In genomic region chr15:60374628-60375081, GRCh38 we compare ENCODE assay signal across 8 cellular contexts. TPM values are rescaled to one million over a fixed set of nuclear protein-coding genes. Genes with fewer than 3 reads are reported as not detected.
DNase-seq lines count a peak whose midpoint lies in the region; ATAC-seq and TF ChIP-seq lines count a peak whose summit lies in the region.

No MANE protein-coding gene starts in this region.

- H3K4me1 ChIP-seq in A673 (ENCODE audit: insufficient read depth, low read length, poor library complexity, severe bottlenecking), result peaks cover 81% of the 10 kb centered on the region
- H3K4me1 ChIP-seq in IMR-90 (ENCODE audit: control insufficient read depth, insufficient read depth, low read length), result peaks cover 45% of the 10 kb centered on the region
- peaks cover 98% of the 10 kb centered on the region for H3K4me1 ChIP-seq in left ventricle myocardium inferior

- H3K36me3 ChIP-seq in A673 (ENCODE audit: insufficient read depth, low read length, poor library complexity, severe bottlenecking), result peaks cover 46% of the 10 kb centered on the region
- peaks cover 44% of the 10 kb centered on the region for H3K36me3 ChIP-seq in IMR-90 (ENCODE audit: control insufficient read depth, insufficient read depth, low read length)
- peaks cover 39% of the 10 kb centered on the region for H3K36me3 ChIP-seq in left ventricle myocardium inferior

- H3K18ac ChIP-seq in IMR-90 (ENCODE audit: low read depth, low read length), result peak overlapping the region; percentile 66; the same call in 1 of the 2 replicates

- no peak overlapping the region for H2AK5ac ChIP-seq in IMR-90 (ENCODE audit: low read depth, low read length)

- peak overlapping the region; percentile 72 for H2BK120ac ChIP-seq in IMR-90 (ENCODE audit: low read depth, low read length)

- H4K8ac ChIP-seq in IMR-90 (ENCODE audit: low read depth in 2 of 2, low read length in 2 of 2), result peak overlapping the region; percentile 3 to 50; a peak in 2 of 4 replicates

- H2BK15ac ChIP-seq in IMR-90 (ENCODE audit: low read depth, low read length), result peak overlapping the region; percentile 31; the same call in 2 of the 3 replicates

- peaks cover 70% of the 10 kb centered on the region for H4K20me1 ChIP-seq in IMR-90 (ENCODE audit: insufficient read depth, low read length)

- peak overlapping the region; percentile 44; the same call in 1 of the 2 replicates for H3K23ac ChIP-seq in IMR-90 (ENCODE audit: low read depth, low read length)

- peak overlapping the region; percentile 44 for H3K4ac ChIP-seq in IMR-90 (ENCODE audit: low read depth, low read length)

- DNase-seq in A673 (ENCODE audit: low spot score), result peak; percentile 90
- DNase-seq in IMR-90, result peak; percentile 99
- peak; percentile 96 to 98 for DNase-seq in SW 1271 (lab: John Stamatoyannopoulos, UW)
- DNase-seq in left ventricle myocardium inferior, result no peak

- H2BK5ac ChIP-seq in IMR-90 (ENCODE audit: low read depth, low read length, poor library complexity, severe bottlenecking), result peak overlapping the region; percentile 98

- TF ChIP-seq POLR2A in IMR-90 (IDR thresholded peaks at IDR 0.05; ENCODE audit: low read depth, low read length), result peak; percentile 84; the same call in 1 of the 2 replicates

- peak overlapping the region; percentile 50 for H2BK20ac ChIP-seq in IMR-90 (ENCODE audit: low read depth, low read length)

- CTCF ChIA-PET in A673 (lab: Charles Lee) (no interaction called here), IMR-90 (lab: Yijun Ruan, JAX) (interaction anchor here (0.6 kb wide), 1 partner anchor 424 kb away, joined by 3 read pairs; no protein-coding TSS in a partner anchor)

- no peaks in the 10 kb centered on the region for H3K27me3 ChIP-seq in A673 (replicated peaks; ENCODE audit: insufficient read depth, low read depth, low read length, poor library complexity)
- H3K27me3 ChIP-seq in IMR-90 (ENCODE audit: control insufficient read depth, insufficient read depth, low read length), result no peaks in the 10 kb centered on the region
- H3K27me3 ChIP-seq in left ventricle myocardium inferior (ENCODE audit: low read depth), result no peaks in the 10 kb centered on the region

- H3K27ac ChIP-seq in A673 (ENCODE audit: low read depth, low read length, poor library complexity, severe bottlenecking) (peak overlapping the region; percentile 73), IMR-90 (ENCODE audit: insufficient read depth, low read length) (peak overlapping the region; percentile 55; the same call in 1 of the 2 replicates), left ventricle myocardium inferior (replicated peaks) (peak overlapping the region; percentile 86), skin epidermis (peak overlapping the region in 20 of 21 experiments; percentile 43 to 88 (median 79))

- TF ChIP-seq RAD21 in IMR-90 (IDR thresholded peaks at IDR 0.05; ENCODE audit: low read length), result peak; percentile 21; the same call in 1 of the 2 replicates

- peak overlapping the region; percentile 7; the same call in 1 of the 2 replicates for H3K9ac ChIP-seq in IMR-90 (ENCODE audit: low read depth, low read length)

- H3K4me2 ChIP-seq in IMR-90 (ENCODE audit: low read depth, low read length), result peak overlapping the region; percentile 9; the same call in 1 of the 2 replicates

- peak overlapping the region; percentile 28; the same call in 1 of the 2 replicates for H4K5ac ChIP-seq in IMR-90 (ENCODE audit: low read depth, low read length)

- H3K9me3 ChIP-seq in A673 (ENCODE audit: low read depth, low read length, poor library complexity, severe bottlenecking) (no peaks in the 10 kb centered on the region), IMR-90 (ENCODE audit: control insufficient read depth, insufficient read depth, low read length) (no peaks in the 10 kb centered on the region), left ventricle myocardium inferior (replicated peaks) (no peaks in the 10 kb centered on the region)

- intact Hi-C loops in A673 (cut with micrococcal nuclease; ENCODE audit: unreplicated experiment), result no loop called here
- intact Hi-C loops in IMR-90 (cut with micrococcal nuclease), result loop anchor here (2.0 kb wide), 1 partner anchor 18 kb away; no protein-coding TSS in a partner anchor
- intact Hi-C loops in left ventricle myocardium inferior (cut with micrococcal nuclease), result no loop called here

- peak overlapping the region; percentile 54 for H3K14ac ChIP-seq in IMR-90 (replicated peaks; ENCODE audit: low read depth, low read length)

- WGBS in IMR-90 (ENCODE audit: extremely low coverage in 2 of 2, insufficient read length in 1 of 2), 2 experiments, result no CpG with 5 or more reads among the region's 7 CpGs

- BruUV-seq in A673 (replicated peaks; lab: Mats Ljungman, UMichigan) (no TSS peak), IMR-90 (replicated peaks; lab: Mats Ljungman, UMichigan) (no TSS peak)

- in situ Hi-C loops in IMR-90 (cut with MboI; ENCODE audit: low sequenced_read_pairs), result no loop called here

- peak overlapping the region; percentile 36; the same call in 1 of the 2 replicates for H3K56ac ChIP-seq in IMR-90 (ENCODE audit: extremely low read depth, insufficient read depth, low read length)

- POLR2A ChIA-PET in A673 (lab: Charles Lee; ENCODE audit: low non-redundant PET) (interaction anchor here (1.0 kb wide), 1 partner anchor 18 kb away, joined by 3 read pairs; no protein-coding TSS in a partner anchor), IMR-90 (lab: Charles Lee; ENCODE audit: unreplicated experiment) (interaction anchor here (0.7 to 1.3 kb wide), 2 partner anchors 12 to 26 kb away, joined by 3 to 5 read pairs; no protein-coding TSS in a partner anchor)

- no peak overlapping the region for H2AK9ac ChIP-seq in IMR-90 (replicated peaks; ENCODE audit: low read depth, low read length, poor library complexity)

- no peak overlapping the region for H2AFZ ChIP-seq in IMR-90 (replicated peaks; ENCODE audit: low read length, poor library complexity)

- TF ChIP-seq CTCF in A673 (conservative IDR thresholded peaks at IDR 0.05; ENCODE audit: low read depth, low read length) (no peak), IMR-90 (conservative IDR thresholded peaks at IDR 0.05; ENCODE audit: low read depth, low read length) (no peak; the same call in 1 of the 2 replicates), left ventricle myocardium inferior (IDR thresholded peaks at IDR 0.05; ENCODE audit: borderline replicate concordance) (no peak)

- peaks cover 30 to 65% of the 10 kb centered on the region in 2 experiments for H3K79me1 ChIP-seq in IMR-90 (ENCODE audit: low read depth in 1 of 2, low read length in 2 of 2)

- H3K4me3 ChIP-seq in A673 (ENCODE audit: low read depth, low read length, poor library complexity, severe bottlenecking) (no peak overlapping the region), IMR-90 (ENCODE audit: insufficient read depth, low read depth, low read length) (no peak overlapping the region), left ventricle myocardium inferior (peak overlapping the region; percentile 33), skin epidermis (no peak overlapping the region)

- H4K91ac ChIP-seq in IMR-90 (ENCODE audit: insufficient read depth, low read depth, low read length), result peak overlapping the region; percentile 75; the same call in 1 of the 2 replicates

- H3K9me1 ChIP-seq in IMR-90 (ENCODE audit: insufficient read depth, low read length), result peaks cover 23% of the 10 kb centered on the region

- ATAC-seq in IMR-90 (ENCODE audit: low read depth) (peak; percentile 66), HG02852 (IDR thresholded peaks at IDR 0.05; ENCODE audit: unreplicated experiment) (no peak), GM18909 (IDR thresholded peaks at IDR 0.05; ENCODE audit: poor library complexity, unreplicated experiment) (no peak), GM21360 (IDR thresholded peaks at IDR 0.05; ENCODE audit: unreplicated experiment) (no peak)

- dilution Hi-C loops in IMR-90 (cut with HindIII; ENCODE audit: low sequenced_read_pairs, unreplicated experiment), result no loop called here

TF ChIP-seq in IMR-90, 13 proteins besides CTCF, POLR2A, EP300 and RAD21 (continues in another document):
- TF ChIP-seq RFX5 (IDR thresholded peaks at IDR 0.05; ENCODE audit: low read depth, low read length), result no peak
- TF ChIP-seq FOS (IDR thresholded peaks at IDR 0.05; ENCODE audit: low read depth, low read length), result peak; percentile 88
- TF ChIP-seq MAZ (IDR thresholded peaks at IDR 0.05; ENCODE audit: borderline replicate concordance, low read depth, low read length), result peak; percentile 65; the same call in 1 of the 2 replicates
- TF ChIP-seq NFE2L2 (IDR thresholded peaks at IDR 0.05; ENCODE audit: low read depth, low read length), result peak; percentile 89
- no peak for TF ChIP-seq CHD1 (IDR thresholded peaks at IDR 0.05; ENCODE audit: low read depth, low read length)
- TF ChIP-seq MXI1 (IDR thresholded peaks at IDR 0.05; ENCODE audit: borderline replicate concordance, low read depth, low read length), result no peak
- TF ChIP-seq CEBPB (IDR thresholded peaks at IDR 0.05; ENCODE audit: low read depth, low read length), result no peak
- TF ChIP-seq BHLHE40 (IDR thresholded peaks at IDR 0.05; ENCODE audit: low read depth, low read length), result peak; percentile 39; the same call in 1 of the 2 replicates
- TF ChIP-seq USF2 (IDR thresholded peaks at IDR 0.05; ENCODE audit: low read depth, low read length), result peak; percentile 14; the same call in 1 of the 2 replicates
- TF ChIP-seq SMC3 (IDR thresholded peaks at IDR 0.05; ENCODE audit: low read depth, low read length), result 0 out of 2 replicates have a peak, but pooled peaks have one; percentile 16
- TF ChIP-seq MAFK (IDR thresholded peaks at IDR 0.05; ENCODE audit: low read depth, low read length), result peak; percentile 52

RNA-seq across cellular contexts. Expression of gene ANXA2, which starts 23.1 kb away (rescaled TPM):
- total RNA-seq in A673 (2021), result 880 and 1,038 TPM in 2 replicates
- 6,979 and 8,412 TPM in 2 replicates for total RNA-seq in IMR-90 (2012; rRNA removed)
- 6,722 and 7,454 TPM in 2 replicates for polyA plus RNA-seq in IMR-90 (2012; rRNA removed)
- 2,230 and 5,114 TPM in 2 replicates for polyA plus RNA-seq in IMR-90 (2012; cell fraction: cytosol; rRNA removed)
- polyA plus RNA-seq in IMR-90 (2012; cell fraction: nucleus; rRNA removed; ENCODE audit: low replicate concordance), result 764 and 3,092 TPM in 2 replicates
- 123 TPM for total RNA-seq in left ventricle myocardium inferior
